ENCODE assay signal across 12 cellular contexts in the genomic region with DNA sequence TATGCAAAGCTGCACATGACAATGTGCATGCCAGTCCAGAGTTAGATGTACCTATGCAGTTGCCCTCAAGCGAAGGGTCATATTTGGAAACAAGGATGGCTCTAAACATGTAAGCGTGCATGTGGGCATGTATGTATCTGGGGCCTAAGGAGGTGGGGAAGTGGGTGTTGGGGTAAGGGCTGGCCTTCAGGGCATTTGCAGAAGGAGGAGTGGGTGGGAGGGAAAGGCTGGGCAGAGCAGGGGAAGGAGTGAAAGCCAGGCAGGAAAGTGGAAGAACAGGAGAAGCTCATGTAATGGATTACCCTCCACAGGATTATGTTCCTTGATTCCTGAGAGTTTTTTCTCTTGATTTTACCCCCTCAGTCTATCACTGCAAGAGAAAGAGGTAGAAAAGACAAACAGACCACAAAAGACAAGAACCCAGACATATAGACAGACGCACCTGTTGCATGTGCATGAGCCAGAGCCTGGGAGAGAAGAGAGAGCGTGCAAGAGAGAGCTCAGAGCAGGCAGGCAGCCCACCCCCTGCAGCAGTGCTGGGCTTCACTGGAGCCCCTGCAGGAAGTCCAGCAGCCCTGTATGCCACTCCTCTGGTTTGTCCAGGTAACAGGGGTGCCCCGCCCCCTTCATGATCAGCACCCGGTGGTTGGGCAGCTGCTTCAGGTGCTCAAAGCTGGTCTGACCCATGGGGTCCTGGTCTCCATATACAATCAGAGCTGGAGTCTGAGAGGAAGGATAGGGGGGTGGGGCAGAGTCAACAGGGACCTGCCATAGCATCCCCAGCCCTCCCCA. TPM values are rescaled to one million over a fixed set of nuclear protein-coding genes. Genes with fewer than 3 reads are reported as not detected.
DNase-seq lines count a peak whose midpoint lies in the region; ATAC-seq and TF ChIP-seq lines count a peak whose summit lies in the region.
"Had no signal": no experiment of that assay in that cellular context is flagged by ENCODE, and none has a peak within 500 bp of the region (broad histone marks: within the 10 kb centered on the region; RNA-seq: fewer than 3 reads in every experiment).

No MANE protein-coding gene starts in this region.

- H3K9me3 Mint-ChIP-seq in CD4-positive, alpha-beta memory T cell = no peaks in the 10 kb centered on the region
- H3K9me3 Mint-ChIP-seq in T-cell = no peaks in the 10 kb centered on the region

- H3K4me3 Mint-ChIP-seq in CD4-positive, alpha-beta memory T cell = peak overlapping the region; percentile 10 to 94 (median 63)
- H3K4me3 Mint-ChIP-seq in T-cell = peak overlapping the region; percentile 70 to 90 (median 70)

- no peaks in the 10 kb centered on the region for H3K27me3 ChIP-seq in CD4-positive, alpha-beta memory T cell (ENCODE audit: insufficient read depth, low read length)
- H3K27me3 ChIP-seq in osteoblast (ENCODE audit: insufficient read depth, low read length) = no peaks in the 10 kb centered on the region

- intact Hi-C loops in CD4-positive, alpha-beta memory T cell (cut with micrococcal nuclease) = no loop called here

- peaks cover 24% of the 10 kb centered on the region for H3K4me1 ChIP-seq in CD4-positive, alpha-beta memory T cell (ENCODE audit: insufficient read depth, low read length)
- H3K4me1 ChIP-seq in osteoblast (ENCODE audit: insufficient read depth, low read length) = peaks cover 17% of the 10 kb centered on the region

- H3K27me3 Mint-ChIP-seq in CD4-positive, alpha-beta memory T cell = no peaks in the 10 kb centered on the region
- no peaks in the 10 kb centered on the region for H3K27me3 Mint-ChIP-seq in T-cell

- H3K36me3 Mint-ChIP-seq in CD4-positive, alpha-beta memory T cell = peaks cover 0 to 6% of the 10 kb centered on the region in 2 donors
- no peaks in the 10 kb centered on the region for H3K36me3 Mint-ChIP-seq in T-cell

- no peak overlapping the region for H2AFZ ChIP-seq in osteoblast (ENCODE audit: low read length)

- POLR2A ChIA-PET in CD4-positive, alpha-beta memory T cell (lab: Charles Lee; ENCODE audit: partially characterized antibody) = interaction anchor here (0.6 to 6.2 kb wide), 7 partner anchors 7 to 45 kb away, joined by 3 to 28 read pairs (median 10); partner anchors contain the start of genes ABHD14A, ABHD14B, ACY1 and PARP3
- POLR2A ChIA-PET in T-cell (lab: Charles Lee) = no interaction called here

- peak in 1 of 5 donors; percentile 27 for DNase-seq in CD4-positive, alpha-beta memory T cell
- no peak for DNase-seq in T-cell
- DNase-seq in left kidney (ENCODE audit: low read depth, low spot score) = peak; percentile 51
- DNase-seq in osteoblast (ENCODE audit: insufficient read length, low spot score, missing footprints) = no peak
- DNase-seq in NCI-H187 treated with DMSO at 0.1 percent for 48 hours (lab: John Stamatoyannopoulos, UW) = no peak
- no peak for DNase-seq in activated CD4-positive, CD25-positive, alpha-beta regulatory T cell treated with anti-CD3 and anti-CD28 coated beads, Interleukin-2, amount 50 U/mL, for 72 hours
- DNase-seq in HT-29 (ENCODE audit: low spot score) = no peak
- DNase-seq: activated T-cell treated with anti-CD3 and anti-CD28 coated beads for 4 hours; NCI-H2171 treated with DMSO at 0.1 percent for 48 hours; stimulated activated CD4-positive, alpha-beta T cell treated with anti-CD3 and anti-CD28 coated beads, Interleukin-4, amount 100 ng/mL, for 1 hour; SW 1271 had no signal

- peaks cover 18 to 53% (median 36%) of the 10 kb centered on the region in 4 donors for H3K4me1 Mint-ChIP-seq in CD4-positive, alpha-beta memory T cell
- H3K4me1 Mint-ChIP-seq in T-cell = peaks cover 36 to 53% (median 45%) of the 10 kb centered on the region in 3 donors

- ATAC-seq in T-cell (replicated peaks in 1 of 4) = no peak

- TF ChIP-seq CTCF in 22Rv1 (IDR thresholded peaks at IDR 0.05) = no peak
- TF ChIP-seq CTCF in osteoblast (IDR thresholded peaks at IDR 0.05; ENCODE audit: extremely low read depth, low read depth, low read length) = no peak

- no peaks in the 10 kb centered on the region for H3K9me3 ChIP-seq in CD4-positive, alpha-beta memory T cell (ENCODE audit: control insufficient read depth in 1 of 2, low read length in 2 of 2)
- H3K9me3 ChIP-seq in osteoblast (ENCODE audit: low read depth, low read length) = no peaks in the 10 kb centered on the region

- H3K4me3 ChIP-seq in CD4-positive, alpha-beta memory T cell (ENCODE audit: low read length in 2 of 2) = no peak overlapping the region
- no peak overlapping the region for H3K4me3 ChIP-seq in osteoblast (ENCODE audit: insufficient read depth, low read length)

- CTCF ChIA-PET in CD4-positive, alpha-beta memory T cell (lab: Charles Lee; ENCODE audit: partially characterized antibody) = interaction anchor here (1.0 to 3.1 kb wide), 3 partner anchors 14 to 28 kb away, joined by 3 to 14 read pairs (median 6); partner anchors contain the start of genes ACY1, PARP3 and RRP9
- CTCF ChIA-PET in T-cell (lab: Charles Lee) = interaction anchor here (0.6 to 0.9 kb wide), 2 partner anchors 13 to 169 kb away, joined by 3 read pairs; no protein-coding TSS in a partner anchor

- peaks cover 24% of the 10 kb centered on the region for H3K79me2 ChIP-seq in osteoblast (ENCODE audit: insufficient read depth, low read length)

- H3K27ac ChIP-seq in 22Rv1 = peak overlapping the region; percentile 97
- no peak overlapping the region for H3K27ac ChIP-seq in CD4-positive, alpha-beta memory T cell (ENCODE audit: low read depth, low read length)
- no peak overlapping the region for H3K27ac ChIP-seq in osteoblast (ENCODE audit: low read depth, low read length)

- no peak overlapping the region for H3K4me2 ChIP-seq in osteoblast (ENCODE audit: insufficient read depth, low read length)

- H4K20me1 ChIP-seq in osteoblast (ENCODE audit: insufficient read depth, low read length) = peaks cover 17% of the 10 kb centered on the region

- H3K27ac Mint-ChIP-seq in CD4-positive, alpha-beta memory T cell = peak overlapping the region; percentile 4 to 94 (median 62)
- peak overlapping the region; percentile 83 to 85 for H3K27ac Mint-ChIP-seq in T-cell

- H3K36me3 ChIP-seq in CD4-positive, alpha-beta memory T cell (ENCODE audit: insufficient read depth, low read length) = no peaks in the 10 kb centered on the region
- no peaks in the 10 kb centered on the region for H3K36me3 ChIP-seq in osteoblast (ENCODE audit: insufficient read depth, low read length)

RNA-seq across cellular contexts. Expression of gene PCBP4, which starts 1.8 kb away (rescaled TPM):
- total RNA-seq in CD4-positive, alpha-beta memory T cell = 10 to 100 TPM; 18.7 to 20.5 TPM
- polyA plus RNA-seq in CD4-positive, alpha-beta memory T cell = 10 to 100 TPM; 13.0 to 19.4 TPM
- total RNA-seq in T-cell = 10 to 100 TPM; 11.7 to 33.3 (median 26.6) TPM
- 19.7 and 22.4 TPM in 2 replicates for total RNA-seq in osteoblast
- 17.8 and 19.3 TPM in 2 replicates for total RNA-seq in HT-29 (2014; rRNA removed; shearing (Covaris generic))

RNA-seq across cellular contexts. Expression of gene ABHD14B, which starts 4.8 kb away (rescaled TPM):
- total RNA-seq in CD4-positive, alpha-beta memory T cell = 10 to 100 TPM; 82.1 to 85.6 TPM
- 100 to 1,000 TPM in 1 of 2 donors, 10 to 100 TPM in 1; 77.4 to 112 TPM for polyA plus RNA-seq in CD4-positive, alpha-beta memory T cell
- total RNA-seq in T-cell = 10 to 100 TPM; 55.7 to 86.4 (median 78.5) TPM
- 38.7 and 44.2 TPM in 2 replicates for total RNA-seq in osteoblast
- total RNA-seq in HT-29 (2014; rRNA removed; shearing (Covaris generic)) = 33.5 and 41.3 TPM in 2 replicates

RNA-seq across cellular contexts. Expression of gene ABHD14A, which starts 5.8 kb away (rescaled TPM):
- total RNA-seq in CD4-positive, alpha-beta memory T cell = 10 to 100 TPM; 23.7 to 24.5 TPM
- 100 to 1,000 TPM in 1 of 2 donors, 10 to 100 TPM in 1; 95.6 to 136 TPM for polyA plus RNA-seq in CD4-positive, alpha-beta memory T cell
- total RNA-seq in T-cell = 10 to 100 TPM; 14.3 to 26.5 (median 20.8) TPM
- 16.5 and 18.8 TPM in 2 replicates for total RNA-seq in osteoblast
- 11.7 and 16.0 TPM in 2 replicates for total RNA-seq in HT-29 (2014; rRNA removed; shearing (Covaris generic))

RNA-seq across cellular contexts. Expression of gene GPR62, which starts 13.9 kb away (rescaled TPM):
- not detected for total RNA-seq in CD4-positive, alpha-beta memory T cell
- polyA plus RNA-seq in CD4-positive, alpha-beta memory T cell = not detected
- total RNA-seq in T-cell (not detected), osteoblast (under 0.01 TPM in 1 of 2 replicates, not detected in the other)
- total RNA-seq in HT-29 (2014; rRNA removed; shearing (Covaris generic)) = not detected in 2 replicates

RNA-seq across cellular contexts. Expression of gene ACY1, which starts 14.3 kb away (rescaled TPM):
- total RNA-seq in CD4-positive, alpha-beta memory T cell = 1 to 10 TPM; 7.7 to 8.4 TPM
- 10 to 100 TPM; 11.4 to 14.9 TPM for polyA plus RNA-seq in CD4-positive, alpha-beta memory T cell
- total RNA-seq in T-cell (10 to 100 TPM in 3 of 5 donors, 1 to 10 TPM in 2; 6.2 to 19.0 (median 13.3) TPM), osteoblast (35.7 and 37.6 TPM in 2 replicates)
- 143 and 164 TPM in 2 replicates for total RNA-seq in HT-29 (2014; rRNA removed; shearing (Covaris generic))
